ENCODE assay signal across 15 cellular contexts in genomic region chr1:152941037-152941700, GRCh38. TPM values are rescaled to one million over a fixed set of nuclear protein-coding genes. Genes with fewer than 3 reads are reported as not detected.
A peak's percentile ranks its signal among the peaks of the same experiment; 100 is the strongest.
DNase-seq lines count a peak whose midpoint lies in the region; ATAC-seq and TF ChIP-seq lines count a peak whose summit lies in the region.
"Had no signal": no experiment of that assay in that cellular context is flagged by ENCODE, and none has a peak within 500 bp of the region (broad histone marks: within the 10 kb centered on the region; RNA-seq: fewer than 3 reads in every experiment).

No MANE protein-coding gene starts in this region.

- no peak overlapping the region for H3K4me3 ChIP-seq in WERI-Rb-1 (ENCODE audit: low read depth, low read length)
- no peak overlapping the region for H3K4me3 ChIP-seq in esophagus squamous epithelium
- no peak overlapping the region for H3K4me3 ChIP-seq in adrenal gland

- peaks cover 4% of the 10 kb centered on the region for H3K9me3 ChIP-seq in WERI-Rb-1 (ENCODE audit: severe bottlenecking)
- H3K9me3 ChIP-seq in esophagus squamous epithelium = no peaks in the 10 kb centered on the region
- H3K9me3 ChIP-seq in adrenal gland (replicated peaks in 1 of 3) = no peaks in the 10 kb centered on the region

- no peak overlapping the region for H3K27ac Mint-ChIP-seq in natural killer cell treated with Interleukin-12 subunit alpha and Interleukin-12 subunit beta and Interleukin-15 and Interleukin-18, amount 100 ng/mL, for 72 hours
- H3K27ac Mint-ChIP-seq in natural killer cell = no peak overlapping the region
- no peak overlapping the region for H3K27ac Mint-ChIP-seq in activated naive CD8-positive, alpha-beta T cell treated with anti-CD3 and anti-CD28 coated beads, Interleukin-2, amount 50 U/mL, for 24 hours

- intact Hi-C loops in natural killer cell (cut with micrococcal nuclease) (no loop called here), esophagus squamous epithelium (cut with DNase I) (no loop called here), adrenal gland (cut with DNase I) (no loop called here)

- TF ChIP-seq CTCF in natural killer cell (IDR thresholded peaks at IDR 0.05) = no peak
- peak; percentile 42; the same call in 1 of the 2 replicates for TF ChIP-seq CTCF in WERI-Rb-1 (IDR thresholded peaks at IDR 0.05; ENCODE audit: low read depth, low read length)
- TF ChIP-seq CTCF in esophagus squamous epithelium (IDR thresholded peaks at IDR 0.05) = peak in 1 of 6 experiments; percentile 25
- TF ChIP-seq CTCF in adrenal gland (IDR thresholded peaks at IDR 0.05) = no peak

- H3K27ac ChIP-seq in WERI-Rb-1 = no peak overlapping the region
- H3K27ac ChIP-seq in esophagus squamous epithelium = peak overlapping the region in 3 of 4 donors; percentile 21 to 78 (median 68)
- no peak overlapping the region for H3K27ac ChIP-seq in adrenal gland
- H3K27ac ChIP-seq: C4-2B had no signal

- DNase-seq in natural killer cell treated with Interleukin-12 subunit alpha and Interleukin-12 subunit beta and Interleukin-15 and Interleukin-18, amount 100 ng/mL, for 72 hours (ENCODE audit: low spot score) = no peak
- DNase-seq in natural killer cell (no peak), WERI-Rb-1 (no peak), esophagus squamous epithelium (lab: John Stamatoyannopoulos, UW) (no peak), adrenal gland (no peak), NCI-H2029 treated with DMSO at 0.1 percent for 48 hours (lab: John Stamatoyannopoulos, UW) (no peak), NCI-H526 (lab: John Stamatoyannopoulos, UW) (no peak)
- DNase-seq in activated naive CD8-positive, alpha-beta T cell treated with anti-CD3 and anti-CD28 coated beads, Interleukin-2, amount 50 U/mL, for 24 hours = no peak
- DNase-seq: KG1, NCI-H1105, NCI-H1694 treated with DMSO at 0.1 percent for 48 hours, NCI-H446, NCI-H774 had no signal

- H3K9me3 Mint-ChIP-seq in natural killer cell treated with Interleukin-12 subunit alpha and Interleukin-12 subunit beta and Interleukin-15 and Interleukin-18, amount 100 ng/mL, for 72 hours = peaks cover 8% of the 10 kb centered on the region
- H3K9me3 Mint-ChIP-seq in natural killer cell = peaks cover 0 to 4% of the 10 kb centered on the region in 2 donors
- H3K9me3 Mint-ChIP-seq in activated naive CD8-positive, alpha-beta T cell treated with anti-CD3 and anti-CD28 coated beads, Interleukin-2, amount 50 U/mL, for 24 hours = no peaks in the 10 kb centered on the region

- no peaks in the 10 kb centered on the region for H3K36me3 ChIP-seq in WERI-Rb-1
- no peaks in the 10 kb centered on the region for H3K36me3 ChIP-seq in esophagus squamous epithelium
- H3K36me3 ChIP-seq in adrenal gland (replicated peaks in 1 of 2) = no peaks in the 10 kb centered on the region

- no peaks in the 10 kb centered on the region for H3K27me3 ChIP-seq in WERI-Rb-1 (ENCODE audit: insufficient read depth, low read depth, severe bottlenecking)
- no peaks in the 10 kb centered on the region for H3K27me3 ChIP-seq in esophagus squamous epithelium
- H3K27me3 ChIP-seq in adrenal gland = no peaks in the 10 kb centered on the region

- H3K4me1 Mint-ChIP-seq in natural killer cell treated with Interleukin-12 subunit alpha and Interleukin-12 subunit beta and Interleukin-15 and Interleukin-18, amount 100 ng/mL, for 72 hours (ENCODE audit: low read depth in 2 of 2) = no peaks in the 10 kb centered on the region
- no peaks in the 10 kb centered on the region for H3K4me1 Mint-ChIP-seq in natural killer cell
- no peaks in the 10 kb centered on the region for H3K4me1 Mint-ChIP-seq in activated naive CD8-positive, alpha-beta T cell treated with anti-CD3 and anti-CD28 coated beads, Interleukin-2, amount 50 U/mL, for 24 hours

- H3K27me3 Mint-ChIP-seq in natural killer cell treated with Interleukin-12 subunit alpha and Interleukin-12 subunit beta and Interleukin-15 and Interleukin-18, amount 100 ng/mL, for 72 hours = peaks cover 11 to 21% of the 10 kb centered on the region in 2 donors
- peaks cover 10 to 11% of the 10 kb centered on the region in 2 donors for H3K27me3 Mint-ChIP-seq in natural killer cell (ENCODE audit: low read depth in 2 of 2)
- H3K27me3 Mint-ChIP-seq in activated naive CD8-positive, alpha-beta T cell treated with anti-CD3 and anti-CD28 coated beads, Interleukin-2, amount 50 U/mL, for 24 hours = peaks cover 4% of the 10 kb centered on the region

- no peaks in the 10 kb centered on the region for H3K36me3 Mint-ChIP-seq in natural killer cell treated with Interleukin-12 subunit alpha and Interleukin-12 subunit beta and Interleukin-15 and Interleukin-18, amount 100 ng/mL, for 72 hours
- no peaks in the 10 kb centered on the region for H3K36me3 Mint-ChIP-seq in natural killer cell
- H3K36me3 Mint-ChIP-seq in activated naive CD8-positive, alpha-beta T cell treated with anti-CD3 and anti-CD28 coated beads, Interleukin-2, amount 50 U/mL, for 24 hours (ENCODE audit: low read depth) = no peaks in the 10 kb centered on the region

- H3K4me3 Mint-ChIP-seq in natural killer cell treated with Interleukin-12 subunit alpha and Interleukin-12 subunit beta and Interleukin-15 and Interleukin-18, amount 100 ng/mL, for 72 hours = no peak overlapping the region
- H3K4me3 Mint-ChIP-seq in natural killer cell = no peak overlapping the region
- H3K4me3 Mint-ChIP-seq in activated naive CD8-positive, alpha-beta T cell treated with anti-CD3 and anti-CD28 coated beads, Interleukin-2, amount 50 U/mL, for 24 hours = no peak overlapping the region

- 51 to 54% methylated on average over 7 to 8 of the region's 8 CpGs for WGBS in esophagus squamous epithelium, 2 donors
- WGBS in adrenal gland, 4 donors = 67 to 78% (median 73%) methylated on average over 6 to 8 of the region's 8 CpGs

- H3K4me1 ChIP-seq in esophagus squamous epithelium (peaks cover 5 to 19% (median 6%) of the 10 kb centered on the region in 3 donors), adrenal gland (replicated peaks in 1 of 2) (no peaks in the 10 kb centered on the region)

- ATAC-seq in natural killer cell treated with Interleukin-12 subunit alpha and Interleukin-12 subunit beta and Interleukin-15 and Interleukin-18, amount 100 ng/mL, for 72 hours = peak; percentile 33 to 43
- ATAC-seq in natural killer cell = no peak
- ATAC-seq in activated naive CD8-positive, alpha-beta T cell treated with anti-CD3 and anti-CD28 coated beads, Interleukin-2, amount 50 U/mL, for 24 hours = no peak

- TF ChIP-seq POLR2A in esophagus squamous epithelium (IDR thresholded peaks at IDR 0.05) = no peak
- TF ChIP-seq POLR2A in adrenal gland (IDR thresholded peaks at IDR 0.05) = no peak

RNA-seq across cellular contexts. Expression of gene SPRR5, which starts 5.8 kb away (rescaled TPM):
- not detected for total RNA-seq in natural killer cell treated with Interleukin-12 subunit alpha and Interleukin-12 subunit beta and Interleukin-15 and Interleukin-18, amount 100 ng/mL, for 72 hours
- total RNA-seq in natural killer cell = not detected
- 1 to 10 TPM in 2 of 4 donors, not detected in 2; 1.3 to 2.2 TPM for total RNA-seq in esophagus squamous epithelium
- not detected for total RNA-seq in adrenal gland
- polyA plus RNA-seq in adrenal gland = not detected
- total RNA-seq: M059J had no signal

RNA-seq across cellular contexts. Expression of gene SPRR4, which starts 29.3 kb away (rescaled TPM):
- total RNA-seq in natural killer cell treated with Interleukin-12 subunit alpha and Interleukin-12 subunit beta and Interleukin-15 and Interleukin-18, amount 100 ng/mL, for 72 hours = not detected
- total RNA-seq in natural killer cell (not detected), esophagus squamous epithelium (1 to 10 TPM in 2 of 4 donors, under 1 TPM in 1, not detected in 1; 0.64 to 6.4 (median 1.3) TPM), adrenal gland (not detected)
- polyA plus RNA-seq in adrenal gland = not detected
- total RNA-seq: M059J had no signal

RNA-seq across cellular contexts. Expression of gene IVL, which starts 32.8 kb away (rescaled TPM):
- total RNA-seq in natural killer cell treated with Interleukin-12 subunit alpha and Interleukin-12 subunit beta and Interleukin-15 and Interleukin-18, amount 100 ng/mL, for 72 hours = not detected
- total RNA-seq in natural killer cell (not detected), esophagus squamous epithelium (100 to 1,000 TPM; 155 to 336 (median 262) TPM), adrenal gland (not detected)
- polyA plus RNA-seq in adrenal gland = under 1 TPM in 2 of 3 donors, not detected in 1; 0.16 to 0.30 TPM
- total RNA-seq: M059J had no signal

RNA-seq across cellular contexts. Expression of gene SPRR1A, which starts 42.7 kb away (rescaled TPM):
- total RNA-seq in natural killer cell treated with Interleukin-12 subunit alpha and Interleukin-12 subunit beta and Interleukin-15 and Interleukin-18, amount 100 ng/mL, for 72 hours = not detected
- total RNA-seq in natural killer cell (not detected), esophagus squamous epithelium (1,000 to 10,000 TPM in 1 of 4 donors, 100 to 1,000 TPM in 2, 10 to 100 TPM in 1; 57.4 to 1,951 (median 348) TPM), adrenal gland (not detected)
- not detected for polyA plus RNA-seq in adrenal gland
- total RNA-seq: M059J had no signal

Comparison
In these comparisons a context has a peak if more than half of its experiments do, and no peak if none do; other contexts are left out.
1. ATAC-seq: peak in natural killer cell treated with Interleukin-12 subunit alpha and Interleukin-12 subunit beta and Interleukin-15 and Interleukin-18, amount 100 ng/mL, for 72 hours (2 of 2); none in natural killer cell (0 of 3) and activated naive CD8-positive, alpha-beta T cell treated with anti-CD3 and anti-CD28 coated beads, Interleukin-2, amount 50 U/mL, for 24 hours (single experiment).
2. H3K27ac ChIP-seq: peak in esophagus squamous epithelium (3 of 4); none in WERI-Rb-1 (single experiment) and adrenal gland (0 of 5).
3. RNA of gene IVL, which starts 32.8 kb away (total RNA-seq): 155 to 336 TPM in esophagus squamous epithelium; not detected in natural killer cell treated with Interleukin-12 subunit alpha and Interleukin-12 subunit beta and Interleukin-15 and Interleukin-18, amount 100 ng/mL, for 72 hours, not detected in natural killer cell and not detected in adrenal gland; every median in the first group is over 100 times any median in the second.